Comparison of ENCODE assay signal across 8 cellular contexts in the genomic region with DNA sequence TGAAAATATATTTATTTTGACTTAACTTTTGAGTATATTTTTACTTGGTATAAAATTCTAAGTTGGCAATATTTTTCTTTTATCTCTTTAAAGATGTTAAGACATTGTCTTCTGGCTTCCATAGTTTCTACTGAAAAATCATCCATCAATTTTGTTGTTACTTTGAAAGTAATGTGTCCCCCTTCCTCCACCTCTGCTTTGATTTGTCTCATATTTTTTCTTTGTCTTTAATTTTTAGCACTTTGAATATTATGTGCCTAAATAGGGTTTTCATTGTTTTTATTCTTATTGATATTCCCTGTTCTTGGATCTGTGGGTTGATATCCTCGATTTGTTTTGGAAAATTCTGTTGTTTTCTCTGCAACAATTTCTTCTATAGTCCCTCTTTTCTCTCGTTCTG.
"Had no signal": no experiment of that assay in that cellular context is flagged by ENCODE, and none has a peak within 500 bp of the region (broad histone marks: within the 10 kb centered on the region; RNA-seq: fewer than 3 reads in every experiment).

No MANE protein-coding gene starts in this region.

- H3K4me3 ChIP-seq: K562 had no signal

- ATAC-seq: HepG2, K562 had no signal

- H3K27ac Mint-ChIP-seq: IgD-negative memory B cell had no signal

- H3K27me3 Mint-ChIP-seq: IgD-negative memory B cell had no signal

- H3K4me3 Mint-ChIP-seq: IgD-negative memory B cell had no signal

- H3K27ac ChIP-seq: HL-60 had no signal

- DNase-seq: IMR-90, KBM-7, KG1 had no signal

- FAIRE-seq: HepG2, HTR-8/SVneo, K562 had no signal
